Comparison of ENCODE assay signal across 1 cellular context in the genomic region with DNA sequence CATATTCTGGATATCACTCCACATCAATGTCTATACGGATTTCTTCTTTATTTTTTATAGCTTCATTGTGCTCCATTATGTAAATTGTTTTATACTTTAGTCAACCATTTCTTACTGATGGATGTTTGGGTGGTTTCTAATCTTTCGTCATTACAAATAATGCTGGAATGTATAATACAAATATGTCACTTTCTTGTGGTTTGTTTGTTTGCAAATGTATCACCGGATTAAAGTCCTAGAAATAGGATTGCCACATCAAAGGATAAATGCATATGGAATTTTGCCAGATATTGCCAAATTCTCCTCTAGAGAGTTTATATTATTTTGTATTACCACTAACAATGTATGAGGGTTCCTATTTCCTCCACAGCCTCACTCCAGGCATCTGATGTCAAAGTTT.
TF ChIP-seq lines count a peak whose summit lies in the region.

No MANE protein-coding gene starts in this region.

TF ChIP-seq in A549, 52 proteins besides CTCF, POLR2A, EP300 and RAD21 (continued from another document):
- TF ChIP-seq JUNB (IDR thresholded peaks at IDR 0.05) (peak; percentile 28; the same call in 1 of the 2 replicates), ZFP36 (IDR thresholded peaks at IDR 0.05; ENCODE audit: borderline replicate concordance, partially characterized antibody) (no peak), RFX5 (IDR thresholded peaks at IDR 0.05) (no peak), FOSL2 (IDR thresholded peaks at IDR 0.05) (no peak), FOSL2 (CRISPR knock-in tag; IDR thresholded peaks at IDR 0.05) (no peak), HOXB13 (CRISPR knock-in tag; IDR thresholded peaks at IDR 0.05; ENCODE audit: low read depth) (no peak), FOXS1 (CRISPR knock-in tag; IDR thresholded peaks at IDR 0.05) (no peak)
- TF ChIP-seq, protein P1, sequence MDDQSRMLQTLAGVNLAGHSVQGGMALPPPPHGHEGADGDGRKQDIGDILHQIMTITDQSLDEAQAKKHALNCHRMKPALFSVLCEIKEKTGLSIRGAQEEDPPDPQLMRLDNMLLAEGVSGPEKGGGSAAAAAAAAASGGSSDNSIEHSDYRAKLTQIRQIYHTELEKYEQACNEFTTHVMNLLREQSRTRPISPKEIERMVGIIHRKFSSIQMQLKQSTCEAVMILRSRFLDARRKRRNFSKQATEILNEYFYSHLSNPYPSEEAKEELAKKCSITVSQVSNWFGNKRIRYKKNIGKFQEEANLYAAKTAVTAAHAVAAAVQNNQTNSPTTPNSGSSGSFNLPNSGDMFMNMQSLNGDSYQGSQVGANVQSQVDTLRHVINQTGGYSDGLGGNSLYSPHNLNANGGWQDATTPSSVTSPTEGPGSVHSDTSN (IDR thresholded peaks at IDR 0.05), result no peak
